In genomic region chr3:186962445-186962844, GRCh38 we compare ENCODE assay signal across 21 cellular contexts. TPM values are rescaled to one million over a fixed set of nuclear protein-coding genes. Genes with fewer than 3 reads are reported as not detected.
DNase-seq lines count a peak whose midpoint lies in the region; ATAC-seq lines count a peak whose summit lies in the region.
"Had no signal": no experiment of that assay in that cellular context is flagged by ENCODE, and none has a peak within 500 bp of the region (broad histone marks: within the 10 kb centered on the region; RNA-seq: fewer than 3 reads in every experiment).

No MANE protein-coding gene starts in this region.

- H3K27me3 Mint-ChIP-seq in activated CD4-positive, alpha-beta T cell treated with anti-CD3 and anti-CD28 coated beads, Interleukin-2, amount 10 ng/mL, durations not matched to agents 24 days and 14 days: no peaks in the 10 kb centered on the region
- H3K27me3 Mint-ChIP-seq in CD4-positive, alpha-beta memory T cell: no peaks in the 10 kb centered on the region
- no peaks in the 10 kb centered on the region for H3K27me3 Mint-ChIP-seq in activated CD8-positive, alpha-beta T cell treated with anti-CD3 and anti-CD28 coated beads, Interleukin-2, amount 10 ng/mL, durations not matched to agents 7 days and 5 days (ENCODE audit: low read depth)
- no peaks in the 10 kb centered on the region for H3K27me3 Mint-ChIP-seq in naive thymus-derived CD4-positive, alpha-beta T cell

- CTCF ChIA-PET in CD4-positive, alpha-beta memory T cell (lab: Charles Lee; ENCODE audit: partially characterized antibody): interaction anchor here (0.6 to 1.3 kb wide), 2 partner anchors 9 to 53 kb away, joined by 3 read pairs; no protein-coding TSS in a partner anchor
- CTCF ChIA-PET in activated CD8-positive, alpha-beta T cell treated with anti-CD3 and anti-CD28 coated beads, Interleukin-2, amount 10 ng/mL, durations not matched to agents 7 days and 5 days (lab: Charles Lee): interaction anchor here (1.0 to 1.6 kb wide), 4 partner anchors 24 to 141 kb away, joined by 3 to 4 read pairs (median 4); no protein-coding TSS in a partner anchor
- CTCF ChIA-PET in naive thymus-derived CD4-positive, alpha-beta T cell (lab: Charles Lee): interaction anchor here (1.0 kb wide), 1 partner anchor 9 kb away, joined by 6 read pairs; no protein-coding TSS in a partner anchor

- H3K4me3 Mint-ChIP-seq in activated CD4-positive, alpha-beta T cell treated with anti-CD3 and anti-CD28 coated beads, Interleukin-2, amount 10 ng/mL, durations not matched to agents 24 days and 14 days: no peak overlapping the region
- H3K4me3 Mint-ChIP-seq in CD4-positive, alpha-beta memory T cell: no peak overlapping the region
- no peak overlapping the region for H3K4me3 Mint-ChIP-seq in activated CD8-positive, alpha-beta T cell treated with anti-CD3 and anti-CD28 coated beads, Interleukin-2, amount 10 ng/mL, durations not matched to agents 7 days and 5 days
- H3K4me3 Mint-ChIP-seq in naive thymus-derived CD4-positive, alpha-beta T cell: no peak overlapping the region
- H3K4me3 Mint-ChIP-seq: mesothelial cell of epicardium had no signal

- H3K4me1 ChIP-seq in CD4-positive, alpha-beta memory T cell (ENCODE audit: insufficient read depth, low read length): peaks cover 47% of the 10 kb centered on the region
- peaks cover 0 to 6% of the 10 kb centered on the region in 2 donors for H3K4me1 ChIP-seq in naive thymus-derived CD4-positive, alpha-beta T cell (ENCODE audit: control insufficient read depth in 2 of 2, insufficient read depth in 2 of 2, low read length in 2 of 2)

- H3K4me3 ChIP-seq in CD4-positive, alpha-beta memory T cell (ENCODE audit: low read length in 2 of 2): no peak overlapping the region
- H3K4me3 ChIP-seq in naive thymus-derived CD4-positive, alpha-beta T cell (ENCODE audit: low read length): no peak overlapping the region
- H3K4me3 ChIP-seq: Peyer's patch, smooth muscle cell, upper lobe of right lung had no signal

- POLR2A ChIA-PET in CD4-positive, alpha-beta memory T cell (lab: Charles Lee; ENCODE audit: partially characterized antibody): interaction anchor here (0.9 kb wide), 1 partner anchor 97 kb away, joined by 3 read pairs; no protein-coding TSS in a partner anchor
- POLR2A ChIA-PET in activated CD8-positive, alpha-beta T cell treated with anti-CD3 and anti-CD28 coated beads, Interleukin-2, amount 10 ng/mL, durations not matched to agents 7 days and 5 days (lab: Charles Lee): no interaction called here
- POLR2A ChIA-PET in naive thymus-derived CD4-positive, alpha-beta T cell (lab: Charles Lee): no interaction called here

- no peak for DNase-seq in activated CD4-positive, alpha-beta T cell treated with anti-CD3 and anti-CD28 coated beads, Interleukin-2, amount 10 ng/mL, durations not matched to agents 24 days and 14 days
- no peak for DNase-seq in activated CD4-positive, alpha-beta T cell treated with anti-CD3 and anti-CD28 coated beads for 48 hours
- no peak for DNase-seq in CD4-positive, alpha-beta memory T cell
- no peak for DNase-seq in activated CD8-positive, alpha-beta T cell treated with anti-CD3 and anti-CD28 coated beads, Interleukin-2, amount 10 ng/mL, durations not matched to agents 7 days and 5 days
- DNase-seq in naive thymus-derived CD4-positive, alpha-beta T cell: no peak
- DNase-seq in NCI-H524 treated with DMSO at 0.1 percent for 48 hours (lab: John Stamatoyannopoulos, UW) (no peak), GM03348 (ENCODE audit: low spot score) (no peak), dedifferentiated amniotic fluid mesenchymal stem cell (ENCODE audit: extremely low spot score) (no peak)
- DNase-seq: activated gamma-delta T cell treated with Interleukin-2 at 50 U/mL for 16 hours; effector memory CD4-positive, alpha-beta T cell; left colon; NCI-H1092 treated with DMSO at 0.1 percent for 48 hours; NCI-H2029 treated with DMSO at 0.1 percent for 48 hours; NCI-H345; stimulated activated CD4-positive, alpha-beta T cell treated with anti-CD3 and anti-CD28 coated beads, Interleukin-4, amount 100 ng/mL, for 24 hours; T1000; upper lobe of right lung had no signal

- no peaks in the 10 kb centered on the region for H3K9me3 ChIP-seq in CD4-positive, alpha-beta memory T cell (ENCODE audit: control insufficient read depth in 1 of 2, low read length in 2 of 2)
- no peaks in the 10 kb centered on the region for H3K9me3 ChIP-seq in naive thymus-derived CD4-positive, alpha-beta T cell (ENCODE audit: control insufficient read depth in 2 of 3, low read length in 3 of 3)
- H3K9me3 ChIP-seq: Peyer's patch, upper lobe of right lung had no signal

- peaks cover 32% of the 10 kb centered on the region for H3K36me3 ChIP-seq in CD4-positive, alpha-beta memory T cell (ENCODE audit: insufficient read depth, low read length)
- H3K36me3 ChIP-seq in naive thymus-derived CD4-positive, alpha-beta T cell (ENCODE audit: control insufficient read depth in 2 of 3, insufficient read depth in 3 of 3, low read length in 3 of 3): peaks cover 0 to 40% (median 4%) of the 10 kb centered on the region in 3 experiments
- H3K36me3 ChIP-seq: Peyer's patch had no signal

- no peak for ATAC-seq in activated CD8-positive, alpha-beta T cell treated with anti-CD3 and anti-CD28 coated beads, Interleukin-2, amount 10 ng/mL, durations not matched to agents 7 days and 5 days
- ATAC-seq in naive thymus-derived CD4-positive, alpha-beta T cell: no peak
- ATAC-seq: activated CD4-positive, CD25-positive, alpha-beta regulatory T cell treated with anti-CD3 and anti-CD28 coated beads, Interleukin-2, amount 50 U/mL, for 24 hours; left colon; upper lobe of right lung had no signal

- intact Hi-C loops in activated CD4-positive, alpha-beta T cell treated with anti-CD3 and anti-CD28 coated beads, Interleukin-2, amount 10 ng/mL, durations not matched to agents 24 days and 14 days (cut with micrococcal nuclease): no loop called here
- intact Hi-C loops in CD4-positive, alpha-beta memory T cell (cut with micrococcal nuclease): no loop called here
- intact Hi-C loops in naive thymus-derived CD4-positive, alpha-beta T cell (cut with micrococcal nuclease): no loop called here

- peaks cover 27% of the 10 kb centered on the region for H3K4me1 Mint-ChIP-seq in activated CD4-positive, alpha-beta T cell treated with anti-CD3 and anti-CD28 coated beads, Interleukin-2, amount 10 ng/mL, durations not matched to agents 24 days and 14 days
- peaks cover 37 to 76% (median 57%) of the 10 kb centered on the region in 4 donors for H3K4me1 Mint-ChIP-seq in CD4-positive, alpha-beta memory T cell
- H3K4me1 Mint-ChIP-seq in activated CD8-positive, alpha-beta T cell treated with anti-CD3 and anti-CD28 coated beads, Interleukin-2, amount 10 ng/mL, durations not matched to agents 7 days and 5 days (ENCODE audit: low read depth): peaks cover 21% of the 10 kb centered on the region
- peaks cover 21 to 58% (median 40%) of the 10 kb centered on the region in 7 donors for H3K4me1 Mint-ChIP-seq in naive thymus-derived CD4-positive, alpha-beta T cell
- H3K4me1 Mint-ChIP-seq: mesothelial cell of epicardium had no signal

- no peak overlapping the region for H3K27ac ChIP-seq in CD4-positive, alpha-beta memory T cell (ENCODE audit: low read depth, low read length)
- no peak overlapping the region for H3K27ac ChIP-seq in naive thymus-derived CD4-positive, alpha-beta T cell (ENCODE audit: low read depth, low read length)
- H3K27ac ChIP-seq: Peyer's patch, upper lobe of right lung had no signal

- no peaks in the 10 kb centered on the region for H3K27me3 ChIP-seq in CD4-positive, alpha-beta memory T cell (ENCODE audit: insufficient read depth, low read length)
- no peaks in the 10 kb centered on the region for H3K27me3 ChIP-seq in naive thymus-derived CD4-positive, alpha-beta T cell (ENCODE audit: control insufficient read depth in 2 of 2, insufficient read depth in 2 of 2, low read length in 2 of 2)
- H3K27me3 ChIP-seq: Peyer's patch, upper lobe of right lung had no signal

- H3K27ac Mint-ChIP-seq in activated CD4-positive, alpha-beta T cell treated with anti-CD3 and anti-CD28 coated beads, Interleukin-2, amount 10 ng/mL, durations not matched to agents 24 days and 14 days: peak overlapping the region; percentile 26
- peak overlapping the region in 5 of 7 donors; percentile 7 to 91 (median 60) for H3K27ac Mint-ChIP-seq in CD4-positive, alpha-beta memory T cell
- H3K27ac Mint-ChIP-seq in activated CD8-positive, alpha-beta T cell treated with anti-CD3 and anti-CD28 coated beads, Interleukin-2, amount 10 ng/mL, durations not matched to agents 7 days and 5 days: peak overlapping the region; percentile 7
- H3K27ac Mint-ChIP-seq in naive thymus-derived CD4-positive, alpha-beta T cell: peak overlapping the region in 5 of 9 donors; percentile 54 to 86 (median 75)
- H3K27ac Mint-ChIP-seq: mesothelial cell of epicardium had no signal

- no peaks in the 10 kb centered on the region for H3K9me3 Mint-ChIP-seq in activated CD4-positive, alpha-beta T cell treated with anti-CD3 and anti-CD28 coated beads, Interleukin-2, amount 10 ng/mL, durations not matched to agents 24 days and 14 days
- no peaks in the 10 kb centered on the region for H3K9me3 Mint-ChIP-seq in CD4-positive, alpha-beta memory T cell
- H3K9me3 Mint-ChIP-seq in activated CD8-positive, alpha-beta T cell treated with anti-CD3 and anti-CD28 coated beads, Interleukin-2, amount 10 ng/mL, durations not matched to agents 7 days and 5 days (ENCODE audit: insufficient read depth): no peaks in the 10 kb centered on the region
- peaks cover 0 to 3% (median 0%) of the 10 kb centered on the region in 11 donors for H3K9me3 Mint-ChIP-seq in naive thymus-derived CD4-positive, alpha-beta T cell
- H3K9me3 Mint-ChIP-seq: mesothelial cell of epicardium had no signal

- peaks cover 46% of the 10 kb centered on the region for H3K36me3 Mint-ChIP-seq in activated CD4-positive, alpha-beta T cell treated with anti-CD3 and anti-CD28 coated beads, Interleukin-2, amount 10 ng/mL, durations not matched to agents 24 days and 14 days (ENCODE audit: low read depth)
- peaks cover 24 to 52% of the 10 kb centered on the region in 2 donors for H3K36me3 Mint-ChIP-seq in CD4-positive, alpha-beta memory T cell
- peaks cover 32% of the 10 kb centered on the region for H3K36me3 Mint-ChIP-seq in activated CD8-positive, alpha-beta T cell treated with anti-CD3 and anti-CD28 coated beads, Interleukin-2, amount 10 ng/mL, durations not matched to agents 7 days and 5 days (ENCODE audit: low read depth)
- H3K36me3 Mint-ChIP-seq in naive thymus-derived CD4-positive, alpha-beta T cell: peaks cover 6 to 44% (median 25%) of the 10 kb centered on the region in 5 donors

RNA-seq across cellular contexts. Expression of gene ST6GAL1, which starts 32.1 kb away (rescaled TPM):
- total RNA-seq in activated CD4-positive, alpha-beta T cell treated with anti-CD3 and anti-CD28 coated beads, Interleukin-2, amount 10 ng/mL, durations not matched to agents 24 days and 14 days: 128 and 132 TPM in 2 replicates
- 100 to 1,000 TPM; 222 to 232 TPM for total RNA-seq in CD4-positive, alpha-beta memory T cell
- polyA plus RNA-seq in CD4-positive, alpha-beta memory T cell: 100 to 1,000 TPM; 165 to 172 TPM
- total RNA-seq in activated CD8-positive, alpha-beta T cell treated with anti-CD3 and anti-CD28 coated beads, Interleukin-2, amount 10 ng/mL, durations not matched to agents 7 days and 5 days: 100 to 1,000 TPM in 1 of 2 experiments, 10 to 100 TPM in 1; 99.1 to 109 TPM
- total RNA-seq in naive thymus-derived CD4-positive, alpha-beta T cell: 100 to 1,000 TPM; 115 to 264 (median 160) TPM
- 100 to 1,000 TPM; 214 to 313 TPM for polyA plus RNA-seq in naive thymus-derived CD4-positive, alpha-beta T cell

Comparison
In these comparisons a context has a peak if more than half of its experiments do, and no peak if none do; other contexts are left out.
1. H3K27ac Mint-ChIP-seq: peak in every context shown above with its lines; median percentile 75 in naive thymus-derived CD4-positive, alpha-beta T cell; 60 in CD4-positive, alpha-beta memory T cell; 26 in activated CD4-positive, alpha-beta T cell treated with anti-CD3 and anti-CD28 coated beads, Interleukin-2, amount 10 ng/mL, durations not matched to agents 24 days and 14 days; 7 in activated CD8-positive, alpha-beta T cell treated with anti-CD3 and anti-CD28 coated beads, Interleukin-2, amount 10 ng/mL, durations not matched to agents 7 days and 5 days.